ENCODE assay signal across 12 cellular contexts in genomic region chr16:18784917-18785623, GRCh38. TPM values are rescaled to one million over a fixed set of nuclear protein-coding genes. Genes with fewer than 3 reads are reported as not detected.
A peak's percentile ranks its signal among the peaks of the same experiment; 100 is the strongest.
DNase-seq lines count a peak whose midpoint lies in the region; ATAC-seq, FAIRE-seq and TF ChIP-seq lines count a peak whose summit lies in the region.
"Had no signal": no experiment of that assay in that cellular context is flagged by ENCODE, and none has a peak within 500 bp of the region (broad histone marks: within the 10 kb centered on the region; RNA-seq: fewer than 3 reads in every experiment).

No MANE protein-coding gene starts in this region.

- intact Hi-C loops in PC-3 (cut with micrococcal nuclease) (loop anchor here (10.0 kb wide), 1 partner anchor 60 kb away; no protein-coding TSS in a partner anchor), ascending aorta (cut with DNase I) (no loop called here)

- H3K27me3 ChIP-seq in PC-3 (ENCODE audit: low read length) (no peaks in the 10 kb centered on the region), trophoblast cell (ENCODE audit: insufficient read depth, low read length) (no peaks in the 10 kb centered on the region), small intestine (ENCODE audit: control insufficient read depth in 2 of 2, insufficient read depth in 2 of 2, low read length in 2 of 2) (no peaks in the 10 kb centered on the region), ascending aorta (no peaks in the 10 kb centered on the region)

- no peaks in the 10 kb centered on the region for H3K9me2 ChIP-seq in PC-3 (replicated peaks; ENCODE audit: low read length)

- peaks cover 71% of the 10 kb centered on the region for H4K20me1 ChIP-seq in PC-3 (ENCODE audit: low read length)

- no peaks in the 10 kb centered on the region for H3F3A ChIP-seq in PC-3 (ENCODE audit: low read length, unreplicated experiment)

- H3K14ac ChIP-seq in trophoblast cell (ENCODE audit: low read length), result no peak overlapping the region

- no CpG with 5 or more reads among the region's 8 CpGs for WGBS in trophoblast cell (ENCODE audit: extremely low coverage, insufficient coverage, insufficient read length)
- WGBS in small intestine, 3 donors, result 68 to 73% (median 71%) methylated on average over 8 of the region's 8 CpGs

- TF ChIP-seq CTCF in PC-3 (conservative IDR thresholded peaks at IDR 0.05; ENCODE audit: low read depth, low read length) (no peak), endothelial cell (IDR thresholded peaks at IDR 0.05; ENCODE audit: unreplicated experiment) (no peak), ascending aorta (IDR thresholded peaks at IDR 0.05) (no peak)

- peaks cover 62% of the 10 kb centered on the region for H3K36me3 ChIP-seq in PC-3 (ENCODE audit: low read depth, low read length)
- H3K36me3 ChIP-seq in trophoblast cell (ENCODE audit: control insufficient read depth in 1 of 2, insufficient read depth in 2 of 2, low read length in 2 of 2), result peaks cover 33 to 59% of the 10 kb centered on the region in 2 experiments
- peaks cover 17 to 30% of the 10 kb centered on the region in 2 donors for H3K36me3 ChIP-seq in small intestine (ENCODE audit: control insufficient read depth in 2 of 2, insufficient read depth in 2 of 2, low read length in 2 of 2)
- peaks cover 56 to 66% of the 10 kb centered on the region in 2 donors for H3K36me3 ChIP-seq in ascending aorta

- H2BK12ac ChIP-seq in trophoblast cell (ENCODE audit: low read length), result no peak overlapping the region

- H3K4me2 ChIP-seq in PC-3 (ENCODE audit: low read length) (0 out of 2 replicates have a peak overlapping the region, but pooled peaks have one; percentile 5), trophoblast cell (ENCODE audit: low read length) (peak overlapping the region; percentile 22)

- peak overlapping the region; percentile 50 for H3K4me3 Mint-ChIP-seq in T-helper 2 cell treated with Interferon-gamma antibody and Interleukin-4, amounts not matched to agents 5 μg/mL and 100 μg/mL, for 36 hours
- H3K4me3 Mint-ChIP-seq in endothelial cell (ENCODE audit: unreplicated experiment), result no peak overlapping the region

- peaks cover 43% of the 10 kb centered on the region for H3K4me1 Mint-ChIP-seq in T-helper 2 cell treated with Interferon-gamma antibody and Interleukin-4, amounts not matched to agents 5 μg/mL and 100 μg/mL, for 36 hours (ENCODE audit: low read depth)
- H3K4me1 Mint-ChIP-seq in endothelial cell (ENCODE audit: unreplicated experiment), result peaks cover 36% of the 10 kb centered on the region

- no peak overlapping the region for H3K23ac ChIP-seq in trophoblast cell (ENCODE audit: low read length)

- no peaks in the 10 kb centered on the region for H3K27me3 Mint-ChIP-seq in T-helper 2 cell treated with Interferon-gamma antibody and Interleukin-4, amounts not matched to agents 5 μg/mL and 100 μg/mL, for 36 hours (ENCODE audit: low read depth)
- H3K27me3 Mint-ChIP-seq in endothelial cell (ENCODE audit: unreplicated experiment), result no peaks in the 10 kb centered on the region

- H3K4ac ChIP-seq in trophoblast cell (ENCODE audit: low read depth, low read length), result no peak overlapping the region

- no peak overlapping the region for H3K18ac ChIP-seq in trophoblast cell (ENCODE audit: low read length)

- H2AK5ac ChIP-seq in trophoblast cell (ENCODE audit: low read length), result no peak overlapping the region

- no peak for ATAC-seq in PC-3

- H3K36me3 Mint-ChIP-seq in T-helper 2 cell treated with Interferon-gamma antibody and Interleukin-4, amounts not matched to agents 5 μg/mL and 100 μg/mL, for 36 hours (ENCODE audit: low read depth), result peaks cover 68% of the 10 kb centered on the region
- peaks cover 51% of the 10 kb centered on the region for H3K36me3 Mint-ChIP-seq in endothelial cell (ENCODE audit: low read depth, unreplicated experiment)

- H3K4me1 ChIP-seq in PC-3 (ENCODE audit: insufficient read depth, low read length) (peaks cover 12% of the 10 kb centered on the region), trophoblast cell (ENCODE audit: control insufficient read depth in 1 of 2, insufficient read depth in 2 of 2, low read length in 2 of 2) (peaks cover 6 to 16% of the 10 kb centered on the region in 2 experiments), small intestine (ENCODE audit: control insufficient read depth in 2 of 2, insufficient read depth in 1 of 2, low read depth in 1 of 2, low read length in 1 of 2) (peaks cover 0 to 20% of the 10 kb centered on the region in 2 donors), ascending aorta (peaks cover 6 to 22% of the 10 kb centered on the region in 2 donors)

- POLR2A ChIA-PET in PC-3 (lab: Charles Lee; ENCODE audit: unreplicated experiment), result no interaction called here

- H2AFZ ChIP-seq in PC-3 (ENCODE audit: low read length) (no peak overlapping the region), trophoblast cell (ENCODE audit: insufficient read depth, low read length, poor library complexity) (no peak overlapping the region)

- H3K9me3 ChIP-seq in PC-3 (ENCODE audit: low read length) (no peaks in the 10 kb centered on the region), trophoblast cell (ENCODE audit: insufficient read depth, low read depth, low read length) (no peaks in the 10 kb centered on the region), small intestine (ENCODE audit: control insufficient read depth, low read depth) (no peaks in the 10 kb centered on the region), ascending aorta (no peaks in the 10 kb centered on the region)

- H3K27ac Mint-ChIP-seq in T-helper 2 cell treated with Interferon-gamma antibody and Interleukin-4, amounts not matched to agents 5 μg/mL and 100 μg/mL, for 36 hours, result peak overlapping the region; percentile 21
- peak overlapping the region; percentile 65 for H3K27ac Mint-ChIP-seq in endothelial cell (ENCODE audit: unreplicated experiment)

- H3K79me1 ChIP-seq in trophoblast cell (ENCODE audit: low read length), result peaks cover 3% of the 10 kb centered on the region

- FAIRE-seq in small intestine (lab: Jason Lieb, UNC), result no peak
- FAIRE-seq: GM18507 had no signal

- H2BK120ac ChIP-seq in trophoblast cell (ENCODE audit: insufficient read depth, low read length, poor library complexity), result no peak overlapping the region

- no peak overlapping the region for H4K12ac ChIP-seq in trophoblast cell (ENCODE audit: low read depth, low read length)

- BruUV-seq in PC-3 (replicated peaks; lab: Mats Ljungman, UMichigan), result no TSS peak

- no peak overlapping the region for H4K91ac ChIP-seq in trophoblast cell (ENCODE audit: low read depth, low read length)

- CTCF ChIA-PET in PC-3 (lab: Charles Lee), result no interaction called here

- H3K79me2 ChIP-seq in PC-3 (ENCODE audit: low read length) (peaks cover 70% of the 10 kb centered on the region), trophoblast cell (ENCODE audit: control insufficient read depth, insufficient read depth, low read length, poor library complexity) (peaks cover 20% of the 10 kb centered on the region)

- no peak for DNase-seq in T-helper 2 cell treated with Interferon-gamma antibody and Interleukin-4, amounts not matched to agents 5 μg/mL and 100 μg/mL, for 36 hours (ENCODE audit: low spot score)
- no peak for DNase-seq in T-helper 2 cell
- no peak for DNase-seq in PC-3
- no peak for DNase-seq in endothelial cell (ENCODE audit: low spot score)
- DNase-seq in trophoblast cell, result no peak
- DNase-seq in small intestine, result no peak
- no peak for DNase-seq in NCI-H1092 treated with DMSO at 0.1 percent for 48 hours (lab: John Stamatoyannopoulos, UW)
- no peak for DNase-seq in ascending aorta (ENCODE audit: low spot score in 2 of 2)
- DNase-seq: dermis blood vessel endothelial cell, NCI-H2171, SW 1271 had no signal

- H2BK5ac ChIP-seq in trophoblast cell (ENCODE audit: low read depth, low read length, poor library complexity), result no peak overlapping the region

- no peak overlapping the region for H3K4me3 ChIP-seq in PC-3 (ENCODE audit: low read length)
- no peak overlapping the region for H3K4me3 ChIP-seq in trophoblast cell (ENCODE audit: low read depth, low read length)
- no peak overlapping the region for H3K4me3 ChIP-seq in small intestine (ENCODE audit: low read depth in 1 of 2, low read length in 2 of 2)
- H3K4me3 ChIP-seq in ascending aorta, result no peak overlapping the region

- H4K8ac ChIP-seq in trophoblast cell (ENCODE audit: low read depth, low read length), result no peak overlapping the region

- no peak overlapping the region for H3K9ac ChIP-seq in PC-3 (ENCODE audit: low read length)
- H3K9ac ChIP-seq in trophoblast cell (ENCODE audit: low read length), result peak overlapping the region; percentile 31

- no peaks in the 10 kb centered on the region for H3K9me3 Mint-ChIP-seq in T-helper 2 cell treated with Interferon-gamma antibody and Interleukin-4, amounts not matched to agents 5 μg/mL and 100 μg/mL, for 36 hours
- no peaks in the 10 kb centered on the region for H3K9me3 Mint-ChIP-seq in endothelial cell (ENCODE audit: unreplicated experiment)

- H3K27ac ChIP-seq in PC-3 (ENCODE audit: low read length), result no peak overlapping the region
- no peak overlapping the region for H3K27ac ChIP-seq in trophoblast cell (ENCODE audit: low read depth, low read length)
- H3K27ac ChIP-seq in small intestine (ENCODE audit: low read depth in 1 of 2, low read length in 1 of 2), result no peak overlapping the region
- H3K27ac ChIP-seq in ascending aorta, result no peak overlapping the region

RNA-seq across cellular contexts. Expression of gene RPS15A, which starts 5.1 kb away (rescaled TPM):
- 704 and 1,198 TPM in 2 replicates for total RNA-seq in PC-3 (2014; rRNA removed)
- 1,627 TPM for total RNA-seq in endothelial cell (ENCODE audit: unreplicated experiment)
- 3,560 and 3,779 TPM in 2 replicates for polyA plus RNA-seq in trophoblast cell (2013)
- 1,000 to 10,000 TPM; 2,630 to 4,880 (median 4,191) TPM for polyA plus RNA-seq in small intestine
- 540 TPM for total RNA-seq in ascending aorta

RNA-seq across cellular contexts. Expression of gene ARL6IP1, which starts 16.3 kb away (rescaled TPM):
- total RNA-seq in PC-3 (2014; rRNA removed), result 118 and 150 TPM in 2 replicates
- 147 TPM for total RNA-seq in endothelial cell (ENCODE audit: unreplicated experiment)
- polyA plus RNA-seq in trophoblast cell (2013), result 316 and 326 TPM in 2 replicates
- polyA plus RNA-seq in small intestine, result 100 to 1,000 TPM in 1 of 3 donors, 10 to 100 TPM in 2; 45.7 to 212 (median 59.0) TPM
- total RNA-seq in ascending aorta, result 71.6 TPM
